8 cellular contexts compared by ENCODE assay signal in genomic region chr3:113948015-113948917, GRCh38. TPM values are rescaled to one million over a fixed set of nuclear protein-coding genes. Genes with fewer than 3 reads are reported as not detected.
DNase-seq lines count a peak whose midpoint lies in the region; ATAC-seq and TF ChIP-seq lines count a peak whose summit lies in the region.

No MANE protein-coding gene starts in this region.

- peak overlapping the region; percentile 62 for H3K4me3 Mint-ChIP-seq in activated T-helper 1 cell treated with anti-CD3 and anti-CD28 coated beads, Interleukin-12 subunit alpha, Interleukin-12 subunit beta, Interleukin-2, Interleukin-4 antibody, amounts not matched to agents 30 ng/mL and 10 ng/mL and 1 ng/mL, durations not matched to agents 14 hours and 24 hours and 36 hours

- H3K9me3 Mint-ChIP-seq in activated T-helper 1 cell treated with anti-CD3 and anti-CD28 coated beads, Interleukin-12 subunit alpha, Interleukin-12 subunit beta, Interleukin-2, Interleukin-4 antibody, amounts not matched to agents 30 ng/mL and 10 ng/mL and 1 ng/mL, durations not matched to agents 14 hours and 24 hours and 36 hours, result no peaks in the 10 kb centered on the region

- H4K8ac ChIP-seq in trophoblast cell (ENCODE audit: low read depth, low read length), result no peak overlapping the region

- H3K4ac ChIP-seq in trophoblast cell (ENCODE audit: low read depth, low read length), result no peak overlapping the region

- H3K36me3 Mint-ChIP-seq in activated T-helper 1 cell treated with anti-CD3 and anti-CD28 coated beads, Interleukin-12 subunit alpha, Interleukin-12 subunit beta, Interleukin-2, Interleukin-4 antibody, amounts not matched to agents 30 ng/mL and 10 ng/mL and 1 ng/mL, durations not matched to agents 14 hours and 24 hours and 36 hours (ENCODE audit: low read depth), result no peaks in the 10 kb centered on the region

- intact Hi-C loops in activated T-helper 1 cell treated with anti-CD3 and anti-CD28 coated beads, Interleukin-12 subunit alpha, Interleukin-12 subunit beta, Interleukin-2, Interleukin-4 antibody, amounts not matched to agents 30 ng/mL and 10 ng/mL and 1 ng/mL, durations not matched to agents 14 hours and 24 hours and 36 hours (cut with micrococcal nuclease), result loop anchor here (1.0 to 5.0 kb wide), 3 partner anchors 436 to 1199 kb away; partner anchors contain the start of gene ZBTB20

- peak overlapping the region; percentile 8 for H3K27ac Mint-ChIP-seq in activated T-helper 1 cell treated with anti-CD3 and anti-CD28 coated beads, Interleukin-12 subunit alpha, Interleukin-12 subunit beta, Interleukin-2, Interleukin-4 antibody, amounts not matched to agents 30 ng/mL and 10 ng/mL and 1 ng/mL, durations not matched to agents 14 hours and 24 hours and 36 hours

- peaks cover 3% of the 10 kb centered on the region for H3K4me1 Mint-ChIP-seq in activated T-helper 1 cell treated with anti-CD3 and anti-CD28 coated beads, Interleukin-12 subunit alpha, Interleukin-12 subunit beta, Interleukin-2, Interleukin-4 antibody, amounts not matched to agents 30 ng/mL and 10 ng/mL and 1 ng/mL, durations not matched to agents 14 hours and 24 hours and 36 hours (ENCODE audit: low read depth)

- H2BK12ac ChIP-seq in trophoblast cell (ENCODE audit: low read length), result no peak overlapping the region

- peaks cover 40% of the 10 kb centered on the region for H3K27me3 Mint-ChIP-seq in activated T-helper 1 cell treated with anti-CD3 and anti-CD28 coated beads, Interleukin-12 subunit alpha, Interleukin-12 subunit beta, Interleukin-2, Interleukin-4 antibody, amounts not matched to agents 30 ng/mL and 10 ng/mL and 1 ng/mL, durations not matched to agents 14 hours and 24 hours and 36 hours (ENCODE audit: insufficient read depth)

- no peak overlapping the region for H4K91ac ChIP-seq in trophoblast cell (ENCODE audit: low read depth, low read length)

- CTCF ChIA-PET in AG04450 (lab: Charles Lee), result no interaction called here

- no peak overlapping the region for H3K9ac ChIP-seq in trophoblast cell (ENCODE audit: low read length)

- H3K79me1 ChIP-seq in trophoblast cell (ENCODE audit: low read length), result no peaks in the 10 kb centered on the region

- H3K27ac ChIP-seq in AG04450 (ENCODE audit: low read depth, low read length), result no peak overlapping the region
- peak overlapping the region; percentile 30 for H3K27ac ChIP-seq in trophoblast cell (ENCODE audit: low read depth, low read length)

- H4K12ac ChIP-seq in trophoblast cell (ENCODE audit: low read depth, low read length), result no peak overlapping the region

- no peak overlapping the region for H2AK5ac ChIP-seq in trophoblast cell (ENCODE audit: low read length)

- H3K18ac ChIP-seq in trophoblast cell (ENCODE audit: low read length), result peak overlapping the region; percentile 2

- POLR2A ChIA-PET in AG04450 (lab: Yijun Ruan, JAX), result no interaction called here

- H3K79me2 ChIP-seq in trophoblast cell (ENCODE audit: control insufficient read depth, insufficient read depth, low read length, poor library complexity), result no peaks in the 10 kb centered on the region

- TF ChIP-seq CTCF in AG04450 (IDR thresholded peaks at IDR 0.05; ENCODE audit: low read depth, low read length), result no peak

- H3K27me3 ChIP-seq in AG04450 (ENCODE audit: control insufficient read depth, insufficient read depth, low read length) (peaks cover 16% of the 10 kb centered on the region), trophoblast cell (ENCODE audit: insufficient read depth, low read length) (no peaks in the 10 kb centered on the region)

- H2BK120ac ChIP-seq in trophoblast cell (ENCODE audit: insufficient read depth, low read length, poor library complexity), result no peak overlapping the region

- peak overlapping the region; percentile 61 for H2AFZ ChIP-seq in trophoblast cell (ENCODE audit: insufficient read depth, low read length, poor library complexity)

- H3K14ac ChIP-seq in trophoblast cell (ENCODE audit: low read length), result peak overlapping the region; percentile 26

- H3K23ac ChIP-seq in trophoblast cell (ENCODE audit: low read length), result no peak overlapping the region

- no peak overlapping the region for H2BK5ac ChIP-seq in trophoblast cell (ENCODE audit: low read depth, low read length, poor library complexity)

- WGBS in trophoblast cell (ENCODE audit: extremely low coverage, insufficient coverage, insufficient read length), result no CpG with 5 or more reads among the region's 65 CpGs

- ATAC-seq in GM18868 (IDR thresholded peaks at IDR 0.05; ENCODE audit: unreplicated experiment) (peak; percentile 46), HG03066 (IDR thresholded peaks at IDR 0.05; ENCODE audit: low read depth, unreplicated experiment) (peak; percentile 40)

- peaks cover 0 to 6% of the 10 kb centered on the region in 2 experiments for H3K4me1 ChIP-seq in trophoblast cell (ENCODE audit: control insufficient read depth in 1 of 2, insufficient read depth in 2 of 2, low read length in 2 of 2)

- H3K9me3 ChIP-seq in AG04450 (ENCODE audit: control insufficient read depth, insufficient read depth, low read length) (peaks cover 4% of the 10 kb centered on the region; the same call in 1 of the 2 replicates), trophoblast cell (ENCODE audit: insufficient read depth, low read depth, low read length) (no peaks in the 10 kb centered on the region)

- peak overlapping the region; percentile 87 for H3K4me2 ChIP-seq in trophoblast cell (ENCODE audit: low read length)

- H3K4me3 ChIP-seq in AG04450 (ENCODE audit: low read depth, low read length) (peak overlapping the region; percentile 69), trophoblast cell (ENCODE audit: low read depth, low read length) (peak overlapping the region; percentile 72)

- H3K36me3 ChIP-seq in trophoblast cell (ENCODE audit: control insufficient read depth in 1 of 2, insufficient read depth in 2 of 2, low read length in 2 of 2), result no peaks in the 10 kb centered on the region

- DNase-seq in AG04450 (ENCODE audit: low read depth, low spot score) (no peak), NCI-H69 (lab: John Stamatoyannopoulos, UW) (peak; percentile 59), germinal center (ENCODE audit: low spot score) (peak; percentile 60), trophoblast cell (peak; percentile 53 to 67), KG1 (lab: John Stamatoyannopoulos, UW) (no peak)
- DNase-seq in activated T-helper 1 cell treated with anti-CD3 and anti-CD28 coated beads, Interleukin-12 subunit alpha, Interleukin-12 subunit beta, Interleukin-2, Interleukin-4 antibody, amounts not matched to agents 30 ng/mL and 10 ng/mL and 1 ng/mL, durations not matched to agents 14 hours and 24 hours and 36 hours (ENCODE audit: low spot score), result peak; percentile 5

RNA-seq across cellular contexts. Expression of gene ZDHHC23, which starts 0.5 kb away (rescaled TPM):
- 0.58 and 0.79 TPM in 2 replicates for polyA plus RNA-seq in AG04450 (2011; rRNA removed)
- polyA minus RNA-seq in AG04450 (2011; rRNA and poly(A)+ RNA removed), result 0.96 and 1.0 TPM in 2 replicates
- total RNA-seq in activated T-helper 1 cell treated with anti-CD3 and anti-CD28 coated beads, Interleukin-12 subunit alpha, Interleukin-12 subunit beta, Interleukin-2, Interleukin-4 antibody, amounts not matched to agents 30 ng/mL and 10 ng/mL and 1 ng/mL, durations not matched to agents 14 hours and 24 hours and 36 hours, result 0.88 and 1.8 TPM in 2 replicates
- 2.1 and 2.7 TPM in 2 replicates for polyA plus RNA-seq in trophoblast cell (2013)

Comparison
In these comparisons a context has a peak if more than half of its experiments do, and no peak if none do; other contexts are left out.
1. DNase-seq: peak in NCI-H69 (single experiment), activated T-helper 1 cell treated with anti-CD3 and anti-CD28 coated beads, Interleukin-12 subunit alpha, Interleukin-12 subunit beta, Interleukin-2, Interleukin-4 antibody, amounts not matched to agents 30 ng/mL and 10 ng/mL and 1 ng/mL, durations not matched to agents 14 hours and 24 hours and 36 hours (single experiment), germinal center (single experiment) and trophoblast cell (2 of 2); none in AG04450 (single experiment) and KG1 (single experiment).